25 cellular contexts compared by ENCODE assay signal in genomic region chr16:10740000-10740844, GRCh38. TPM values are rescaled to one million over a fixed set of nuclear protein-coding genes. Genes with fewer than 3 reads are reported as not detected.
DNase-seq lines count a peak whose midpoint lies in the region; ATAC-seq and TF ChIP-seq lines count a peak whose summit lies in the region.
"Had no signal": no experiment of that assay in that cellular context is flagged by ENCODE, and none has a peak within 500 bp of the region (broad histone marks: within the 10 kb centered on the region; RNA-seq: fewer than 3 reads in every experiment).

No MANE protein-coding gene starts in this region.

- H4K91ac ChIP-seq in mesenchymal stem cell (ENCODE audit: low read length) = peak overlapping the region; percentile 23

- CTCF ChIA-PET in PC-9 (lab: Charles Lee) = interaction anchor here (0.5 to 1.7 kb wide), 3 partner anchors 173 to 227 kb away, joined by 4 to 7 read pairs (median 6); no protein-coding TSS in a partner anchor

- no peak overlapping the region for H3K18ac ChIP-seq in mesenchymal stem cell (ENCODE audit: low read depth in 1 of 2, low read length in 2 of 2)

- H3K27ac ChIP-seq in mesenchymal stem cell (ENCODE audit: low read length, poor library complexity, severe bottlenecking) (no peak overlapping the region), PC-9 (no peak overlapping the region)
- H3K27ac ChIP-seq: parathyroid adenoma had no signal

- H3K27me3 ChIP-seq in mesenchymal stem cell (ENCODE audit: control insufficient read depth in 1 of 2, insufficient read depth in 1 of 2, low read length in 2 of 2) (no peaks in the 10 kb centered on the region), PC-9 (ENCODE audit: insufficient read depth, low read depth) (no peaks in the 10 kb centered on the region)
- H3K27me3 ChIP-seq: sigmoid colon had no signal

- no peaks in the 10 kb centered on the region for H4K20me1 ChIP-seq in PC-9 (ENCODE audit: insufficient read depth)

- H2BK15ac ChIP-seq in mesenchymal stem cell (ENCODE audit: low read depth, poor library complexity, severe bottlenecking) = no peak overlapping the region

- H3K79me2 ChIP-seq in PC-9 (ENCODE audit: low read depth) = no peaks in the 10 kb centered on the region
- H3K79me2 ChIP-seq: parathyroid adenoma had no signal

- no peaks in the 10 kb centered on the region for H3K27me3 Mint-ChIP-seq in natural killer cell treated with Interleukin-12 subunit alpha and Interleukin-12 subunit beta and Interleukin-15 and Interleukin-18, amount 100 ng/mL, for 72 hours
- H3K27me3 Mint-ChIP-seq in natural killer cell (ENCODE audit: low read depth in 2 of 2) = no peaks in the 10 kb centered on the region
- no peaks in the 10 kb centered on the region for H3K27me3 Mint-ChIP-seq in T-helper 17 cell
- H3K27me3 Mint-ChIP-seq: activated CD4-positive, alpha-beta T cell treated with anti-CD3 and anti-CD28 coated beads for 36 hours; naive thymus-derived CD8-positive, alpha-beta T cell had no signal

- peak overlapping the region; percentile 3 to 41 for H3K27ac Mint-ChIP-seq in natural killer cell treated with Interleukin-12 subunit alpha and Interleukin-12 subunit beta and Interleukin-15 and Interleukin-18, amount 100 ng/mL, for 72 hours
- H3K27ac Mint-ChIP-seq in natural killer cell = peak overlapping the region in 1 of 2 donors; percentile 8
- no peak overlapping the region for H3K27ac Mint-ChIP-seq in T-helper 17 cell
- H3K27ac Mint-ChIP-seq: activated CD4-positive, alpha-beta T cell treated with anti-CD3 and anti-CD28 coated beads for 36 hours had no signal

- no peak overlapping the region for H3K4me3 Mint-ChIP-seq in natural killer cell treated with Interleukin-12 subunit alpha and Interleukin-12 subunit beta and Interleukin-15 and Interleukin-18, amount 100 ng/mL, for 72 hours
- H3K4me3 Mint-ChIP-seq in natural killer cell = no peak overlapping the region
- no peak overlapping the region for H3K4me3 Mint-ChIP-seq in T-helper 17 cell
- H3K4me3 Mint-ChIP-seq: activated CD4-positive, alpha-beta T cell treated with anti-CD3 and anti-CD28 coated beads for 36 hours; CD4-positive, CD25-positive, alpha-beta regulatory T cell had no signal

- H2BK120ac ChIP-seq in mesenchymal stem cell (ENCODE audit: low read depth, low read length) = no peak overlapping the region

- no peak overlapping the region for H3K4ac ChIP-seq in mesenchymal stem cell (ENCODE audit: low read depth in 1 of 2, low read length in 2 of 2)

- H3K79me1 ChIP-seq in mesenchymal stem cell (replicated peaks; ENCODE audit: low read length, poor library complexity, severe bottlenecking) = no peaks in the 10 kb centered on the region

- no peaks in the 10 kb centered on the region for H3K9me3 Mint-ChIP-seq in natural killer cell treated with Interleukin-12 subunit alpha and Interleukin-12 subunit beta and Interleukin-15 and Interleukin-18, amount 100 ng/mL, for 72 hours
- no peaks in the 10 kb centered on the region for H3K9me3 Mint-ChIP-seq in natural killer cell
- H3K9me3 Mint-ChIP-seq: naive thymus-derived CD8-positive, alpha-beta T cell had no signal

- peak overlapping the region; percentile 24 to 86 for H2BK12ac ChIP-seq in mesenchymal stem cell (ENCODE audit: low read length in 2 of 2)

- no peak for TF ChIP-seq CTCF in natural killer cell (IDR thresholded peaks at IDR 0.05)
- no peak for TF ChIP-seq CTCF in PC-9 (conservative IDR thresholded peaks at IDR 0.05)

- POLR2A ChIA-PET in PC-9 (lab: Charles Lee; ENCODE audit: unreplicated experiment) = interaction anchor here (0.7 kb wide), 1 partner anchor 1649 kb away, joined by 5 read pairs; no protein-coding TSS in a partner anchor

- H3K4me1 ChIP-seq in mesenchymal stem cell (ENCODE audit: control insufficient read depth, insufficient read depth, low read depth, low read length) = peaks cover 9% of the 10 kb centered on the region
- peaks cover 22% of the 10 kb centered on the region for H3K4me1 ChIP-seq in PC-9 (replicated peaks; ENCODE audit: insufficient read depth)

- H3K23ac ChIP-seq in mesenchymal stem cell (ENCODE audit: low read length in 2 of 2) = no peak overlapping the region

- intact Hi-C loops in natural killer cell (cut with micrococcal nuclease) (loop anchor here (5.0 kb wide), 2 partner anchors 73 to 353 kb away; partner anchors contain the start of gene ATF7IP2), PC-9 (cut with micrococcal nuclease; ENCODE audit: unreplicated experiment) (loop anchor here (5.0 kb wide), 2 partner anchors 68 to 137 kb away; partner anchors contain the start of gene CIITA)

- H3K9me2 ChIP-seq in PC-9 (ENCODE audit: insufficient read depth) = no peaks in the 10 kb centered on the region

- DNase-seq in natural killer cell treated with Interleukin-12 subunit alpha and Interleukin-12 subunit beta and Interleukin-15 and Interleukin-18, amount 100 ng/mL, for 72 hours (ENCODE audit: low spot score) = no peak
- DNase-seq in natural killer cell (no peak), mesenchymal stem cell (no peak), PC-9 (no peak), DMS 273 (lab: John Stamatoyannopoulos, UW; ENCODE audit: unreplicated experiment) (no peak), T-helper 17 cell (no peak)
- peak; percentile 47 for DNase-seq in activated CD8-positive, alpha-beta memory T cell treated with anti-CD3 and anti-CD28 coated beads, Interleukin-2, amount 50 U/mL, for 48 hours
- DNase-seq: activated CD4-positive, alpha-beta T cell treated with anti-CD3 and anti-CD28 coated beads for 36 hours; activated gamma-delta T cell; CD4-positive, CD25-positive, alpha-beta regulatory T cell; DMS153; mesendoderm; naive thymus-derived CD8-positive, alpha-beta T cell; NCI-H1048; NCI-H1930; NCI-H748 treated with DMSO at 0.1 percent for 48 hours; SHP77; sigmoid colon; stimulated activated CD4-positive, alpha-beta T cell treated with anti-CD3 and anti-CD28 coated beads, Interleukin-15, amount 100 ng/mL, for 24 hours; substantia nigra had no signal

- H2BK5ac ChIP-seq in mesenchymal stem cell (ENCODE audit: low read depth, low read length, poor library complexity, severe bottlenecking) = no peak overlapping the region

- no peaks in the 10 kb centered on the region for H3K36me3 Mint-ChIP-seq in natural killer cell treated with Interleukin-12 subunit alpha and Interleukin-12 subunit beta and Interleukin-15 and Interleukin-18, amount 100 ng/mL, for 72 hours
- H3K36me3 Mint-ChIP-seq in natural killer cell (no peaks in the 10 kb centered on the region), T-helper 17 cell (ENCODE audit: low read depth) (no peaks in the 10 kb centered on the region)

- no TSS peak for BruUV-seq in PC-9 (replicated peaks; lab: Mats Ljungman, UMichigan)

- H3K4me3 ChIP-seq in mesenchymal stem cell (ENCODE audit: insufficient read depth in 1 of 2, low read depth in 1 of 2, low read length in 2 of 2) (no peak overlapping the region), PC-9 (no peak overlapping the region)
- H3K4me3 ChIP-seq: sigmoid colon had no signal

- H2AFZ ChIP-seq in mesenchymal stem cell (ENCODE audit: low read depth, low read length) (no peak overlapping the region), PC-9 (no peak overlapping the region)
- H2AFZ ChIP-seq: parathyroid adenoma had no signal

- H3K9me3 ChIP-seq in mesenchymal stem cell (ENCODE audit: control insufficient read depth, low read length) (no peaks in the 10 kb centered on the region), PC-9 (ENCODE audit: insufficient read depth, low read depth) (no peaks in the 10 kb centered on the region), T-helper 17 cell (ENCODE audit: control insufficient read depth, low read length, poor library complexity, severe bottlenecking) (no peaks in the 10 kb centered on the region)
- H3K9me3 ChIP-seq: sigmoid colon had no signal

- no peak overlapping the region for H3K14ac ChIP-seq in mesenchymal stem cell (ENCODE audit: low read length in 2 of 2)

- H3K36me3 ChIP-seq in mesenchymal stem cell (ENCODE audit: control insufficient read depth in 1 of 2, insufficient read depth in 2 of 2, low read depth in 1 of 2, low read length in 2 of 2) (no peaks in the 10 kb centered on the region), PC-9 (ENCODE audit: low read depth) (no peaks in the 10 kb centered on the region)
- H3K36me3 ChIP-seq: sigmoid colon had no signal

- no peak overlapping the region for H3K9ac ChIP-seq in mesenchymal stem cell (ENCODE audit: low read length)
- H3K9ac ChIP-seq: parathyroid adenoma had no signal

- H3F3A ChIP-seq in PC-9 (ENCODE audit: insufficient read depth, low read depth) = peaks cover 16% of the 10 kb centered on the region; the same call in 1 of the 2 replicates

- H4K8ac ChIP-seq in mesenchymal stem cell (ENCODE audit: low read length) = no peak overlapping the region

- H2AK5ac ChIP-seq in mesenchymal stem cell (ENCODE audit: low read length, severe bottlenecking) = no peak overlapping the region

- H3K4me2 ChIP-seq in mesenchymal stem cell (ENCODE audit: low read length, poor library complexity, severe bottlenecking) (no peak overlapping the region), PC-9 (no peak overlapping the region)

- H3K4me1 Mint-ChIP-seq in natural killer cell treated with Interleukin-12 subunit alpha and Interleukin-12 subunit beta and Interleukin-15 and Interleukin-18, amount 100 ng/mL, for 72 hours (ENCODE audit: low read depth in 2 of 2) = peaks cover 21 to 25% of the 10 kb centered on the region in 2 donors
- H3K4me1 Mint-ChIP-seq in natural killer cell = peaks cover 25 to 33% of the 10 kb centered on the region in 2 donors
- peaks cover 21% of the 10 kb centered on the region for H3K4me1 Mint-ChIP-seq in T-helper 17 cell

- 97% methylated on average over 10 of the region's 10 CpGs for WGBS in mesenchymal stem cell

- ATAC-seq in natural killer cell treated with Interleukin-12 subunit alpha and Interleukin-12 subunit beta and Interleukin-15 and Interleukin-18, amount 100 ng/mL, for 72 hours = no peak
- ATAC-seq in natural killer cell = no peak
- no peak for ATAC-seq in GM21360 (IDR thresholded peaks at IDR 0.05; ENCODE audit: unreplicated experiment)
- ATAC-seq in T-helper 17 cell = no peak
- ATAC-seq: activated CD4-positive, alpha-beta T cell treated with anti-CD3 and anti-CD28 coated beads for 36 hours; naive thymus-derived CD8-positive, alpha-beta T cell had no signal

RNA-seq across cellular contexts. Expression of gene NUBP1, which starts 3.4 kb away (rescaled TPM):
- 10 to 100 TPM; 31.8 to 41.3 TPM for total RNA-seq in natural killer cell treated with Interleukin-12 subunit alpha and Interleukin-12 subunit beta and Interleukin-15 and Interleukin-18, amount 100 ng/mL, for 72 hours
- total RNA-seq in natural killer cell = 10 to 100 TPM; 19.3 to 25.6 (median 20.5) TPM
- 21.3 TPM for polyA plus RNA-seq in mesenchymal stem cell (2013, experiment 1 of 2)
- 20.9 TPM for polyA plus RNA-seq in mesenchymal stem cell (2013, experiment 2 of 2)
- total RNA-seq in PC-9 (2021) = 21.0 and 28.9 TPM in 2 replicates
- total RNA-seq in T-helper 17 cell = 10 to 100 TPM; 19.2 to 21.0 TPM

RNA-seq across cellular contexts. Expression of gene TEKT5, which starts 45.5 kb away (rescaled TPM):
- total RNA-seq in natural killer cell treated with Interleukin-12 subunit alpha and Interleukin-12 subunit beta and Interleukin-15 and Interleukin-18, amount 100 ng/mL, for 72 hours = under 1 TPM in 1 of 2 donors, not detected in 1; 0.28 TPM
- 1 to 10 TPM in 1 of 3 donors, not detected in 2; 1.1 TPM for total RNA-seq in natural killer cell
- not detected for polyA plus RNA-seq in mesenchymal stem cell (2013, experiment 1 of 2)
- polyA plus RNA-seq in mesenchymal stem cell (2013, experiment 2 of 2) = 0.05 TPM
- total RNA-seq in PC-9 (2021) = 1.5 TPM in 1 of 2 replicates, not detected in the other
- total RNA-seq in T-helper 17 cell = not detected
- total RNA-seq: CD4-positive, CD25-positive, alpha-beta regulatory T cell; dermis microvascular lymphatic vessel endothelial cell; G401; LHCN-M2 had no signal
- polyA plus RNA-seq: naive thymus-derived CD8-positive, alpha-beta T cell had no signal
